ENCODE assay signal across 36 cellular contexts in the genomic region with DNA sequence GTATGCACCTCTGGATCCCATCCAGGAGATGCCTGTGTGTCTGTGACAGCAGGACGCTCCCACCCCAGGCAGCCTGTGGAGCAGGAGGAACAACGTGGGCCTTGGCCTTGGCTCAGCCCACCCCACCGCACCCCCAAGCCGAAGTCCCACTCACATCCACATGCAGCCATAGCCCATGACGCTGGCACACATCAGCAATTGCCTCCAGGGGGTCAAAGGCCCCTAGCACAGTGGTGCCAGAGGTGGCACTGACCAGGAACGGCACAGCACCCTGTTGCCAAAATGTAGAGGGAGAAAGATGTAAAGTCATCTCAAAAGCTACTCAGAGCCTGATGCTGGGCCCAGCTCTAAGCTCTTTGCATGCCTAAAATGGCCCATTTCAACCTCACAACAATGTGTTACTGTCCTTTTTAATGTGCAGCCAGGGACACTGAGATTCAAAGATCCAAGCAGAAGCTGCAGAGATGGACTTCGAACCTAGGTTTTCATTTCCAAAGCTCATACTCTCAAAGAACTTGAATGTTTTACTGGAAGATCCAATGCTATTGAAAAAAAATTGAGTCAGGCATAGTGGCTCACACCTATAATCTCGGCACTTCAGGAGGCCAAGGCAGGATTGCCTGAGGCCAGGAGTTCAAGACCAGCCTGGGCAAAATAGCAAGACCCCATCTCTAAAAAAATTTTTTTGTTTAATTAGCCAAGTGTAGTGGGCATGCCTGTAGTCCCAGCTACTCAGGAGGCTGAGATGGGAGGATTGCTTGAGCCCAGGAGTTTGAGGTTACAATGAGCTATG. TPM values are rescaled to one million over a fixed set of nuclear protein-coding genes. Genes with fewer than 3 reads are reported as not detected.
"Had no signal": no experiment of that assay in that cellular context is flagged by ENCODE, and none has a peak within 500 bp of the region (broad histone marks: within the 10 kb centered on the region; RNA-seq: fewer than 3 reads in every experiment).

No MANE protein-coding gene starts in this region.

- H3K27ac ChIP-seq: brain microvascular endothelial cell, coronary artery, dorsolateral prefrontal cortex, esophagus muscularis mucosa, foreskin keratinocyte, gastrocnemius medialis, VCaP had no signal

- DNase-seq: activated CD4-positive, alpha-beta memory T cell treated with anti-CD3 and anti-CD28 coated beads, Interleukin-2, amount 10 ng/mL, durations not matched to agents 7 days and 5 days; activated CD4-positive, alpha-beta T cell treated with anti-CD3 and anti-CD28 coated beads for 1 hour; activated CD4-positive, alpha-beta T cell treated with anti-CD3 and anti-CD28 coated beads for 4 hours; activated CD4-positive, alpha-beta T cell treated with anti-CD3 and anti-CD28 coated beads, Interleukin-2, amount 10 ng/mL, durations not matched to agents 7 days and 5 days; activated CD4-positive, alpha-beta T cell treated with anti-CD3 and anti-CD28 coated beads, Interleukin-2, amount 50 U/mL, for 4 hours; activated CD8-positive, alpha-beta memory T cell treated with anti-CD3 and anti-CD28 coated beads, Interleukin-2, amount 50 U/mL, for 48 hours; activated gamma-delta T cell; activated naive CD4-positive, alpha-beta T cell; activated naive CD4-positive, alpha-beta T cell treated with anti-CD3 and anti-CD28 coated beads, Interleukin-2, amount 10 ng/mL, durations not matched to agents 7 days and 5 days; activated naive CD8-positive, alpha-beta T cell treated with anti-CD3 and anti-CD28 coated beads, Interleukin-2, amount 10 ng/mL, durations not matched to agents 7 days and 5 days; activated T-cell treated with anti-CD3 and anti-CD28 coated beads for 4 hours; activated T-cell treated with anti-CD3 and anti-CD28 coated beads, Interleukin-2, amount 50 U/mL, for 24 hours; activated T-cell treated with anti-CD3 and anti-CD28 coated beads, Interleukin-2, amount 50 U/mL, for 72 hours; amniotic stem cell; anterior cingulate cortex; brain microvascular endothelial cell; dorsolateral prefrontal cortex; effector memory CD4-positive, alpha-beta T cell; endodermal cell; erythroblast; foreskin keratinocyte; gastrocnemius medialis; glutamatergic neuron; T-helper 9 cell had no signal

- ATAC-seq: activated naive CD4-positive, alpha-beta T cell treated with anti-CD3 and anti-CD28 coated beads, Interleukin-2, amount 50 U/mL, for 72 hours; activated T-cell treated with anti-CD3 and anti-CD28 coated beads, Interleukin-2, amount 50 U/mL, for 72 hours; foreskin keratinocyte; gastrocnemius medialis; WTC11 had no signal

- H3K36me3 Mint-ChIP-seq: activated naive CD4-positive, alpha-beta T cell treated with anti-CD3 and anti-CD28 coated beads, Interleukin-2, amount 10 ng/mL, durations not matched to agents 7 days and 5 days; activated naive CD4-positive, alpha-beta T cell treated with anti-CD3 and anti-CD28 coated beads, Interleukin-2, amount 50 U/mL, for 72 hours; activated naive CD8-positive, alpha-beta T cell treated with anti-CD3 and anti-CD28 coated beads, Interleukin-2, amount 10 ng/mL, durations not matched to agents 7 days and 5 days; WTC11 had no signal

- H3K9me3 Mint-ChIP-seq: activated CD4-positive, alpha-beta memory T cell treated with anti-CD3 and anti-CD28 coated beads, Interleukin-2, amount 10 ng/mL, durations not matched to agents 7 days and 5 days; activated CD4-positive, alpha-beta T cell treated with anti-CD3 and anti-CD28 coated beads, Interleukin-2, amount 10 ng/mL, durations not matched to agents 7 days and 5 days; activated naive CD4-positive, alpha-beta T cell treated with anti-CD3 and anti-CD28 coated beads, Interleukin-2, amount 10 ng/mL, durations not matched to agents 7 days and 5 days; activated naive CD4-positive, alpha-beta T cell treated with anti-CD3 and anti-CD28 coated beads, Interleukin-2, amount 50 U/mL, for 72 hours; activated naive CD8-positive, alpha-beta T cell treated with anti-CD3 and anti-CD28 coated beads, Interleukin-2, amount 10 ng/mL, durations not matched to agents 7 days and 5 days; activated T-cell treated with anti-CD3 and anti-CD28 coated beads, Interleukin-2, amount 50 U/mL, for 24 hours; activated T-cell treated with anti-CD3 and anti-CD28 coated beads, Interleukin-2, amount 50 U/mL, for 72 hours; central memory CD8-positive, alpha-beta T cell; dendritic cell treated with granulocyte-macrophage colony-stimulating factor and Interleukin-4, amounts not matched to agents 40 ng/mL and 50 ng/mL, for 4 days; endodermal cell; T-helper 1 cell treated with Interleukin-12 subunit alpha and Interleukin-12 subunit beta and Interleukin-4 antibody, amounts not matched to agents 30 μg/mL and 1 μg/mL, for 36 hours; WTC11 had no signal

- H3K4me3 Mint-ChIP-seq: activated CD4-positive, alpha-beta memory T cell treated with anti-CD3 and anti-CD28 coated beads, Interleukin-2, amount 10 ng/mL, durations not matched to agents 7 days and 5 days; activated CD4-positive, alpha-beta T cell treated with anti-CD3 and anti-CD28 coated beads, Interleukin-2, amount 10 ng/mL, durations not matched to agents 7 days and 5 days; activated naive CD4-positive, alpha-beta T cell treated with anti-CD3 and anti-CD28 coated beads, Interleukin-2, amount 10 ng/mL, durations not matched to agents 7 days and 5 days; activated naive CD8-positive, alpha-beta T cell treated with anti-CD3 and anti-CD28 coated beads, Interleukin-2, amount 10 ng/mL, durations not matched to agents 7 days and 5 days; activated T-cell treated with anti-CD3 and anti-CD28 coated beads, Interleukin-2, amount 50 U/mL, for 24 hours; activated T-cell treated with anti-CD3 and anti-CD28 coated beads, Interleukin-2, amount 50 U/mL, for 72 hours; central memory CD8-positive, alpha-beta T cell; dendritic cell treated with granulocyte-macrophage colony-stimulating factor and Interleukin-4, amounts not matched to agents 40 ng/mL and 50 ng/mL, for 4 days; endodermal cell; T-helper 1 cell treated with Interleukin-12 subunit alpha and Interleukin-12 subunit beta and Interleukin-4 antibody, amounts not matched to agents 30 μg/mL and 1 μg/mL, for 36 hours; WTC11 had no signal

- H3K9me3 ChIP-seq: esophagus muscularis mucosa, gastrocnemius medialis had no signal

- H3K27ac Mint-ChIP-seq: activated CD4-positive, alpha-beta memory T cell treated with anti-CD3 and anti-CD28 coated beads, Interleukin-2, amount 10 ng/mL, durations not matched to agents 7 days and 5 days; activated CD4-positive, alpha-beta T cell treated with anti-CD3 and anti-CD28 coated beads, Interleukin-2, amount 10 ng/mL, durations not matched to agents 7 days and 5 days; activated naive CD4-positive, alpha-beta T cell treated with anti-CD3 and anti-CD28 coated beads, Interleukin-2, amount 10 ng/mL, durations not matched to agents 7 days and 5 days; activated naive CD8-positive, alpha-beta T cell treated with anti-CD3 and anti-CD28 coated beads, Interleukin-2, amount 10 ng/mL, durations not matched to agents 7 days and 5 days; activated T-cell treated with anti-CD3 and anti-CD28 coated beads, Interleukin-2, amount 50 U/mL, for 24 hours; activated T-cell treated with anti-CD3 and anti-CD28 coated beads, Interleukin-2, amount 50 U/mL, for 72 hours; dendritic cell treated with granulocyte-macrophage colony-stimulating factor and Interleukin-4, amounts not matched to agents 40 ng/mL and 50 ng/mL, for 4 days; endodermal cell; T-helper 1 cell treated with Interleukin-12 subunit alpha and Interleukin-12 subunit beta and Interleukin-4 antibody, amounts not matched to agents 30 μg/mL and 1 μg/mL, for 36 hours; WTC11 had no signal

- H3K27me3 Mint-ChIP-seq: activated CD4-positive, alpha-beta memory T cell treated with anti-CD3 and anti-CD28 coated beads, Interleukin-2, amount 10 ng/mL, durations not matched to agents 7 days and 5 days; activated CD4-positive, alpha-beta T cell treated with anti-CD3 and anti-CD28 coated beads, Interleukin-2, amount 10 ng/mL, durations not matched to agents 7 days and 5 days; activated naive CD4-positive, alpha-beta T cell treated with anti-CD3 and anti-CD28 coated beads, Interleukin-2, amount 10 ng/mL, durations not matched to agents 7 days and 5 days; activated naive CD8-positive, alpha-beta T cell treated with anti-CD3 and anti-CD28 coated beads, Interleukin-2, amount 10 ng/mL, durations not matched to agents 7 days and 5 days; activated T-cell treated with anti-CD3 and anti-CD28 coated beads, Interleukin-2, amount 50 U/mL, for 24 hours; central memory CD8-positive, alpha-beta T cell had no signal

- H3K4me1 ChIP-seq: foreskin keratinocyte, gastrocnemius medialis had no signal

- H3K4me3 ChIP-seq: coronary artery, dorsolateral prefrontal cortex, esophagus muscularis mucosa, gastrocnemius medialis had no signal

- H3K27me3 ChIP-seq: brain microvascular endothelial cell, dorsolateral prefrontal cortex, esophagus muscularis mucosa, foreskin keratinocyte, gastrocnemius medialis had no signal

- H3K36me3 ChIP-seq: brain microvascular endothelial cell had no signal

RNA-seq across cellular contexts. Expression of a gene that starts 45.7 kb away (rescaled TPM):
- total RNA-seq: cerebellum had no signal

RNA-seq across cellular contexts. Expression of a gene that starts 58.0 kb away (rescaled TPM):
- total RNA-seq: astrocyte, bronchial epithelial cell, cardiac septum, esophagus muscularis mucosa, foreskin keratinocyte, gastrocnemius medialis, WTC11 had no signal
